11 cellular contexts compared by ENCODE assay signal in the genomic region with DNA sequence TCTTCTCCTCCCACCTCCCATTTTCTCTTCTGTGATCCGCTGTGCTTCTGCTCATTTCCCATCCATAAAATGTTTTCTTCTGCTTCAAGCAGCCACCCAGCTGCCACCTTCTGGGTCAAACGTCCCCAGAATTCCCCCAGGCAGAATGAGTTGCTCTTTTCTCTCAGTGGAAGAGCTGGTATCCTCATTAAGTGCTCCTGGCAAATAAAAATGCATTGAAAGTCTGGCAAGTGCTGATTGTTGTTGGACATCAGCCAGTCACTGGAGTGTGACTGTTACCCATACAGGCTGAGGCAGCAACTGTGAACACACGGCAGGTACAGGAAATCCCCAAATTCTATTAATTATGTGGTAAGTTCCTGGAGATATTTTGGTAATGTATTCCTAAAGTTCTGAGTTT. TPM values are rescaled to one million over a fixed set of nuclear protein-coding genes. Genes with fewer than 3 reads are reported as not detected.
DNase-seq lines count a peak whose midpoint lies in the region; ATAC-seq lines count a peak whose summit lies in the region.
"Had no signal": no experiment of that assay in that cellular context is flagged by ENCODE, and none has a peak within 500 bp of the region (broad histone marks: within the 10 kb centered on the region; RNA-seq: fewer than 3 reads in every experiment).

No MANE protein-coding gene starts in this region.

- DNase-seq in ELF-1 (ENCODE audit: low read depth, low spot score) (peak; percentile 15), NCI-H446 (lab: John Stamatoyannopoulos, UW) (peak; percentile 78 to 88), dermis microvascular lymphatic vessel endothelial cell (ENCODE audit: low read depth in 2 of 2) (peak; percentile 80 to 84), pons (ENCODE audit: low spot score) (peak; percentile 35), RKO (ENCODE audit: low spot score) (no peak), T-helper 2 cell (no peak)
- DNase-seq: mesendoderm, NCI-H1930, T-helper 1 cell had no signal

- no peak for ATAC-seq in HG02981 (IDR thresholded peaks at IDR 0.05; ENCODE audit: unreplicated experiment)
- no peak for ATAC-seq in GM18519 (IDR thresholded peaks at IDR 0.05; ENCODE audit: low FRiP score, unreplicated experiment)

RNA-seq across cellular contexts. Expression of a gene that starts 52.6 kb away (rescaled TPM):
- 17.3 and 25.4 TPM in 2 replicates for total RNA-seq in dermis microvascular lymphatic vessel endothelial cell

Comparison
In these comparisons a context has a peak if more than half of its experiments do, and no peak if none do; other contexts are left out.
1. DNase-seq: peak in ELF-1 (single experiment), NCI-H446 (2 of 2), dermis microvascular lymphatic vessel endothelial cell (2 of 2) and pons (single experiment); none in RKO (single experiment) and T-helper 2 cell (0 of 5).